ENCODE assay signal across 20 cellular contexts in the genomic region with DNA sequence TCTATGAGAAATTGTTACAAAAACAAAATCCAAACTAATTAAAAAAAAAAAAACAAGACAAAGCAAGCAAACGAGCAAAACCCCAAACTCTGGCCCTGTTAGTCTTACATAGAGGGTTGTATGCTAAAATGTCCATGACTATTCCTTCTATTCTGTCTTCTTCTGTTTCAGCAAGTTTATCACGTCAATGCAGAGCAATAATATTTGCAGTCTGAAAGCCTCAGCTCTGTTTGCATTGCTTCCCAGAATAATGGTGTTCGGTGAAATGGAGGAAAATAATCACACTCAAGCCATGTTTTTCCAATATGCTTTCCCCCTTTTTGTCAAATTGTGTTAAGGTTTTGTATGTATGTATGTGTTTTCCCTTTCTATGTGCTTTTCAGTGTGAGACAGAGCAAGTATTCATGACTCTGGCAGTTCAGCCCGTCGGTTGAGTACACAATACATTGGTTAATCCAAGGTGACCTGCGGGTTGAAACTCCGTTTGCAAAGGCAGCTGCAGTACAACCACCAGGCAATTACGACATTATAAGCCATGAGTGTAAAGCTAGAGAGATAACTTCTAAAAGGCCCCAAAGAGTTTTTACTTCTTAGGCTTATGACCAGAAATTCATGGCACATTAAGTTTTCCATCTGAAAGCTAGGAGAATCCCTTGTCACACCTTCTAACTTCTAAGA. TPM values are rescaled to one million over a fixed set of nuclear protein-coding genes. Genes with fewer than 3 reads are reported as not detected.
DNase-seq lines count a peak whose midpoint lies in the region; ATAC-seq, FAIRE-seq and TF ChIP-seq lines count a peak whose summit lies in the region.
"Had no signal": no experiment of that assay in that cellular context is flagged by ENCODE, and none has a peak within 500 bp of the region (broad histone marks: within the 10 kb centered on the region; RNA-seq: fewer than 3 reads in every experiment).

No MANE protein-coding gene starts in this region.

- no peaks in the 10 kb centered on the region for H3K36me3 ChIP-seq in HepG2 (replicated peaks in 1 of 2; ENCODE audit: control insufficient read depth in 1 of 2, insufficient read depth in 2 of 2, low read length in 2 of 2)
- H3K36me3 ChIP-seq: SJSA1 had no signal

- H3K9me3 ChIP-seq in HepG2 (ENCODE audit: low read length): peaks cover 4% of the 10 kb centered on the region; the same call in 1 of the 2 replicates
- H3K9me3 ChIP-seq: SJSA1 had no signal

- no peak for TF ChIP-seq POLR2A in NB4 (IDR thresholded peaks at IDR 0.05; ENCODE audit: extremely low read depth, insufficient read length)
- TF ChIP-seq POLR2A in HepG2 (IDR thresholded peaks at IDR 0.05; ENCODE audit: insufficient read depth in 1 of 2, low read depth in 2 of 2, low read length in 2 of 2): no peak

- H3K4me3 ChIP-seq in NB4 (ENCODE audit: low read depth, low read length) (no peak overlapping the region), HepG2 (replicated peaks in 1 of 3; ENCODE audit: insufficient read depth in 1 of 3, low read depth in 2 of 3, low read length in 3 of 3) (peak overlapping the region in 1 of 3 experiments; percentile 1; a peak in 2 of 6 replicates)
- H3K4me3 ChIP-seq: SJSA1 had no signal

- TF ChIP-seq CTCF in NB4 (IDR thresholded peaks at IDR 0.05; ENCODE audit: low read depth, low read length) (no peak), HepG2 (CRISPR knock-in tag; IDR thresholded peaks at IDR 0.05) (no peak)

- peak; percentile 88 for FAIRE-seq in HepG2 (lab: Jason Lieb, UNC)

- H3K27ac ChIP-seq in HepG2 (ENCODE audit: extremely low read length, insufficient read depth, low read length): peak overlapping the region; percentile 7
- H3K27ac ChIP-seq: SJSA1 had no signal

- intact Hi-C loops in HepG2 (cut with micrococcal nuclease; ENCODE audit: unreplicated experiment): no loop called here

- no peak overlapping the region for H3K4me3 Mint-ChIP-seq in activated T-cell treated with anti-CD3 and anti-CD28 coated beads, Interleukin-2, amount 50 U/mL, for 72 hours
- H3K4me3 Mint-ChIP-seq: HFFc6 had no signal

- WGBS in HepG2 (ENCODE audit: low lambda C conversion rate): 0% methylated on average over 8 of the region's 8 CpGs

- in situ Hi-C loops in HepG2 (cut with HindIII; ENCODE audit: extremely low pct_ligation_motif_present, low pct_unique_long_range_greater_than_20kb): no loop called here

- no peaks in the 10 kb centered on the region for H3K4me1 Mint-ChIP-seq in activated T-cell treated with anti-CD3 and anti-CD28 coated beads, Interleukin-2, amount 50 U/mL, for 72 hours (ENCODE audit: low read depth)

- H3K27ac Mint-ChIP-seq in activated T-cell treated with anti-CD3 and anti-CD28 coated beads, Interleukin-2, amount 50 U/mL, for 72 hours: no peak overlapping the region

- H2AFZ ChIP-seq in HepG2 (ENCODE audit: low read length): no peak overlapping the region

- peak in 1 of 2 experiments; percentile 45; a peak in 1 of 4 replicates for TF ChIP-seq EP300 in HepG2 (IDR thresholded peaks at IDR 0.05; ENCODE audit: low read depth in 2 of 2, low read length in 2 of 2)
- TF ChIP-seq EP300 in HepG2 (CRISPR knock-in tag; IDR thresholded peaks at IDR 0.05; ENCODE audit: borderline replicate concordance): no peak

- ATAC-seq in HepG2: peak; percentile 99
- ATAC-seq in activated T-cell treated with anti-CD3 and anti-CD28 coated beads, Interleukin-2, amount 50 U/mL, for 72 hours (replicated peaks in 1 of 2): no peak

- no peaks in the 10 kb centered on the region for H3K79me2 ChIP-seq in HepG2 (ENCODE audit: insufficient read depth, low read length)

- peaks cover 34% of the 10 kb centered on the region for H3K4me1 ChIP-seq in HepG2 (ENCODE audit: insufficient read depth, low read length)

- H3K27me3 ChIP-seq in HepG2 (ENCODE audit: control insufficient read depth in 1 of 2, insufficient read depth in 2 of 2, low read length in 2 of 2): no peaks in the 10 kb centered on the region
- H3K27me3 ChIP-seq: SJSA1 had no signal

- H3K27me3 Mint-ChIP-seq in activated T-cell treated with anti-CD3 and anti-CD28 coated beads, Interleukin-2, amount 50 U/mL, for 72 hours (ENCODE audit: low read depth): peaks cover 7% of the 10 kb centered on the region

- DNase-seq in NB4 (ENCODE audit: low read depth): peak; percentile 37
- DNase-seq in amniotic epithelial cell (ENCODE audit: low read depth): peak; percentile 78
- peak; percentile 88 for DNase-seq in HepG2 (ENCODE audit: low spot score)
- DNase-seq in retina: peak; percentile 55
- no peak for DNase-seq in NCI-H1694 treated with DMSO at 0.1 percent for 48 hours (lab: John Stamatoyannopoulos, UW)
- DNase-seq in iPS-NIHi7 (ENCODE audit: extremely low spot score): no peak
- DNase-seq in activated T-cell treated with anti-CD3 and anti-CD28 coated beads, Interleukin-2, amount 50 U/mL, for 72 hours: no peak
- DNase-seq: ACHN, C1 segment of cervical spinal cord, DND-41, H7, HFFc6, KG1, NCI-H1417, NCI-H187 treated with DMSO at 0.1 percent for 48 hours, NCI-H446, NCI-H526 treated with DMSO at 0.1 percent for 48 hours, OCI-M1, RPMI8226 had no signal

- CTCF ChIA-PET in HepG2 (lab: Yijun Ruan, JAX; ENCODE audit: low intra/inter-chr PET ratio, low total read pairs): no interaction called here

- H3K36me3 Mint-ChIP-seq in activated T-cell treated with anti-CD3 and anti-CD28 coated beads, Interleukin-2, amount 50 U/mL, for 72 hours (ENCODE audit: insufficient read depth in 2 of 2): peaks cover 3 to 4% of the 10 kb centered on the region in 2 donors

- peak overlapping the region; percentile 49 for H3K4me2 ChIP-seq in HepG2 (ENCODE audit: low read depth, low read length)

- H3K9ac ChIP-seq in HepG2 (ENCODE audit: insufficient read depth, low read depth, low read length): peak overlapping the region; percentile 14; the same call in 1 of the 2 replicates

- H4K20me1 ChIP-seq in HepG2 (ENCODE audit: insufficient read depth, low read length): no peaks in the 10 kb centered on the region

- POLR2A ChIA-PET in HepG2 (lab: Yijun Ruan, JAX): no interaction called here

- TF ChIP-seq RAD21 in HepG2 (CRISPR knock-in tag; IDR thresholded peaks at IDR 0.05): no peak

- BruUV-seq in HepG2 (replicated peaks; lab: Mats Ljungman, UMichigan): no TSS peak

- peaks cover 5 to 7% of the 10 kb centered on the region in 2 donors for H3K9me3 Mint-ChIP-seq in activated T-cell treated with anti-CD3 and anti-CD28 coated beads, Interleukin-2, amount 50 U/mL, for 72 hours

TF ChIP-seq in HepG2, 621 proteins besides CTCF, POLR2A, EP300 and RAD21 (continues in another document):
- no peak for TF ChIP-seq NFKB2 (CRISPR knock-in tag; IDR thresholded peaks at IDR 0.05; ENCODE audit: borderline replicate concordance)
- TF ChIP-seq, protein P1, sequence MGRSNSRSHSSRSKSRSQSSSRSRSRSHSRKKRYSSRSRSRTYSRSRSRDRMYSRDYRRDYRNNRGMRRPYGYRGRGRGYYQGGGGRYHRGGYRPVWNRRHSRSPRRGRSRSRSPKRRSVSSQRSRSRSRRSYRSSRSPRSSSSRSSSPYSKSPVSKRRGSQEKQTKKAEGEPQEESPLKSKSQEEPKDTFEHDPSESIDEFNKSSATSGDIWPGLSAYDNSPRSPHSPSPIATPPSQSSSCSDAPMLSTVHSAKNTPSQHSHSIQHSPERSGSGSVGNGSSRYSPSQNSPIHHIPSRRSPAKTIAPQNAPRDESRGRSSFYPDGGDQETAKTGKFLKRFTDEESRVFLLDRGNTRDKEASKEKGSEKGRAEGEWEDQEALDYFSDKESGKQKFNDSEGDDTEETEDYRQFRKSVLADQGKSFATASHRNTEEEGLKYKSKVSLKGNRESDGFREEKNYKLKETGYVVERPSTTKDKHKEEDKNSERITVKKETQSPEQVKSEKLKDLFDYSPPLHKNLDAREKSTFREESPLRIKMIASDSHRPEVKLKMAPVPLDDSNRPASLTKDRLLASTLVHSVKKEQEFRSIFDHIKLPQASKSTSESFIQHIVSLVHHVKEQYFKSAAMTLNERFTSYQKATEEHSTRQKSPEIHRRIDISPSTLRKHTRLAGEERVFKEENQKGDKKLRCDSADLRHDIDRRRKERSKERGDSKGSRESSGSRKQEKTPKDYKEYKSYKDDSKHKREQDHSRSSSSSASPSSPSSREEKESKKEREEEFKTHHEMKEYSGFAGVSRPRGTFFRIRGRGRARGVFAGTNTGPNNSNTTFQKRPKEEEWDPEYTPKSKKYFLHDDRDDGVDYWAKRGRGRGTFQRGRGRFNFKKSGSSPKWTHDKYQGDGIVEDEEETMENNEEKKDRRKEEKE (IDR thresholded peaks at IDR 0.05): no peak
- TF ChIP-seq CHCHD3 (CRISPR knock-in tag; IDR thresholded peaks at IDR 0.05): no peak
- peak; percentile 77 for TF ChIP-seq GATAD2A (CRISPR knock-in tag; IDR thresholded peaks at IDR 0.05)
- TF ChIP-seq ZNF138 (CRISPR knock-in tag; IDR thresholded peaks at IDR 0.05; ENCODE audit: low read depth): no peak

RNA-seq across cellular contexts. Expression of gene MAGI1, which starts 34.9 kb away (rescaled TPM):
- total RNA-seq in HepG2 (2016; rRNA removed; fragmentation: Illumina TruSeq; extraction: Trizol): 25.3 and 26.0 TPM in 2 replicates
- total RNA-seq in HepG2 (2016; cell fraction: cytosol; rRNA removed; fragmentation: Illumina TruSeq; extraction: Trizol; ENCODE audit: low read depth): 19.7 and 22.4 TPM in 2 replicates
- 20.3 and 24.5 TPM in 2 replicates for total RNA-seq in HepG2 (2016; cell fraction: insoluble cytoplasmic fraction; rRNA removed; fragmentation: Illumina TruSeq; extraction: Trizol)
- total RNA-seq in HepG2 (2016; cell fraction: membrane; rRNA removed; fragmentation: Illumina TruSeq; extraction: Trizol): 13.5 and 15.2 TPM in 2 replicates
- 38.6 and 46.5 TPM in 2 replicates for total RNA-seq in HepG2 (2016; cell fraction: nucleus; rRNA removed; fragmentation: Illumina TruSeq; extraction: Trizol)
- polyA plus RNA-seq in HepG2 (2011; rRNA removed): 22.2 and 24.6 TPM in 2 replicates
- 16.2 and 18.5 TPM in 2 replicates for polyA plus RNA-seq in HepG2 (2011; cell fraction: cytosol; rRNA removed)
- 39.9 and 44.0 TPM in 2 replicates for polyA plus RNA-seq in HepG2 (2011; cell fraction: nucleus; rRNA removed)
- polyA plus RNA-seq in HepG2 (2012): 22.8 and 24.7 TPM in 2 replicates
- polyA plus RNA-seq in HepG2 (2016; cell fraction: cytosol; fragmentation: Illumina TruSeq; extraction: Trizol; ENCODE audit: low read depth): 0.42 and 0.67 TPM in 2 replicates
- 12.8 and 14.8 TPM in 2 replicates for polyA plus RNA-seq in HepG2 (2016; cell fraction: insoluble cytoplasmic fraction; fragmentation: Illumina TruSeq; extraction: Trizol; ENCODE audit: low read depth)
- polyA plus RNA-seq in HepG2 (2016; cell fraction: membrane; fragmentation: Illumina TruSeq; extraction: Trizol; ENCODE audit: low read depth): 1.3 and 1.8 TPM in 2 replicates
- 24.7 and 30.8 TPM in 2 replicates for polyA plus RNA-seq in HepG2 (2016; cell fraction: nucleus; fragmentation: Illumina TruSeq; extraction: Trizol; ENCODE audit: insufficient read depth, low read depth)
- 5.0 and 41.6 TPM in 2 replicates for polyA minus RNA-seq in HepG2 (2011; rRNA and poly(A)+ RNA removed; ENCODE audit: low replicate concordance)
- 24.9 and 26.3 TPM in 2 replicates for polyA minus RNA-seq in HepG2 (2011; cell fraction: cytosol; rRNA and poly(A)+ RNA removed)
- polyA minus RNA-seq in HepG2 (2011; cell fraction: nucleus; rRNA and poly(A)+ RNA removed): 140 and 147 TPM in 2 replicates
- under 1 TPM; 0.41 to 0.67 TPM for total RNA-seq in activated T-cell treated with anti-CD3 and anti-CD28 coated beads, Interleukin-2, amount 50 U/mL, for 72 hours

Comparison
In these comparisons a context has a peak if more than half of its experiments do, and no peak if none do; other contexts are left out.
1. DNase-seq: peak in NB4 (single experiment), amniotic epithelial cell (single experiment), HepG2 (single experiment) and retina (single experiment); none in NCI-H1694 treated with DMSO at 0.1 percent for 48 hours (single experiment), iPS-NIHi7 (single experiment) and activated T-cell treated with anti-CD3 and anti-CD28 coated beads, Interleukin-2, amount 50 U/mL, for 72 hours (0 of 2).
2. RNA of gene MAGI1, which starts 34.9 kb away (total RNA-seq): 13.5 to 46.5 TPM in HepG2; 0.41 to 0.67 TPM in activated T-cell treated with anti-CD3 and anti-CD28 coated beads, Interleukin-2, amount 50 U/mL, for 72 hours; every median in the first group is over 4 times any median in the second.